Comparison of ENCODE assay signal across 8 cellular contexts in the genomic region with DNA sequence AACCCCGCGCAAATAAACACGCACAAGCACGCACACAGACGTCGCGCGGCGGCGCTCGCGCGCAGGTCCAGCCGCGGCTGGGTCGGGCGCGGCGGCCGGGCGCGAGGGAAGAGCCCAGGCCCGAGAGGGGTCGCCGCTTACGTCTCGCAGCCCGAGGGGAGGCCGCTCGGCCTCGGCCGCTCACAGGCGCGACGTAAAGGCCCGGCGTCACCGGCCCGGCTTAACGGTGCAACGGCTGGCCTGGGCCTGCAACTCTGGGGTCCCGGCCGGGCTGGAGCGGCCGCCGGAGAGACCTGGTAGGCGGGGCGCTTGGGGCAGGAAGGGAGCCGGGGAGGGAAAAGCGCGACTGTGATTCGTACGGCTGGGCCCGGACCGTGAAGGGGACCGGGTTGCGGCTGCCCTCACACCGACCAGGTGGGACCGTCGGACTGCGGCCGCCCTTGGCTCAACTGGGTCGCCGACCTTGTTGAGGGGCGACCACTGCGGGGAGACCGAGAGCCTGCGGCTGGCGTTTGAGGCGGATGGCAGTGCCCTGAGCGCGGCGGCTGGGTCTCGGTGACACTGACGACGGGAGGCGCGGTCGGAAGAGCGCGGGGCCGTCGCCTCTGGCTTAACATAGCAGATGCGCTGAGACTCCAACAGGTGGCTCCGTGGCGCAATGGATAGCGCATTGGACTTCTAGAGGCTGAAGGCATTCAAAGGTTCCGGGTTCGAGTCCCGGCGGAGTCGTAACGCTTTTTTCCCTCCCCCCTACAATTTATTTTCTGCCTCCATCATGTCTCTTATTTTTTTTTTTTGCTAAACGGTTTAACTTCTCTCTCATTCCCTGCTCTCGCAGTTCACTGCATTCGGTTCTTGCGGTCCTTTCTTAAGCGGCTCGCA. TPM values are rescaled to one million over a fixed set of nuclear protein-coding genes. Genes with fewer than 3 reads are reported as not detected.
DNase-seq lines count a peak whose midpoint lies in the region; ATAC-seq and TF ChIP-seq lines count a peak whose summit lies in the region.

No MANE protein-coding gene starts in this region.

- ATAC-seq in GM21723 (IDR thresholded peaks at IDR 0.05; ENCODE audit: unreplicated experiment) = peak; percentile 71
- peak; percentile 68 to 69 for ATAC-seq in activated T-cell treated with anti-CD3 and anti-CD28 coated beads, Interleukin-2, amount 50 U/mL, for 4 hours

- peak; percentile 29 for TF ChIP-seq POLR2A in esophagus muscularis mucosa (IDR thresholded peaks at IDR 0.05; ENCODE audit: low read depth)

- H3K27ac ChIP-seq in esophagus muscularis mucosa (replicated peaks in 1 of 4) (peak overlapping the region; percentile 94 to 100 (median 100)), muscle layer of duodenum (ENCODE audit: low read length) (peak overlapping the region; percentile 86)

- H3K36me3 Mint-ChIP-seq in activated T-cell treated with anti-CD3 and anti-CD28 coated beads, Interleukin-2, amount 50 U/mL, for 4 hours (ENCODE audit: insufficient read depth) = no peaks in the 10 kb centered on the region

- no peak for TF ChIP-seq EP300 in esophagus muscularis mucosa (IDR thresholded peaks at IDR 0.05)

- peaks cover 26% of the 10 kb centered on the region for H3K4me1 Mint-ChIP-seq in activated T-cell treated with anti-CD3 and anti-CD28 coated beads, Interleukin-2, amount 50 U/mL, for 4 hours (ENCODE audit: low read depth)

- intact Hi-C loops in esophagus muscularis mucosa (cut with DNase I) = loop anchor here (10.0 kb wide), 2 partner anchors 222 to 542 kb away; no protein-coding TSS in a partner anchor

- TF ChIP-seq CTCF in esophagus muscularis mucosa (IDR thresholded peaks at IDR 0.05) = peak in 1 of 3 experiments; percentile 4

- DNase-seq in DMS53 (lab: John Stamatoyannopoulos, UW) = peak; percentile 98
- peak; percentile 92 for DNase-seq in Jurkat, Clone E6-1 (ENCODE audit: low read depth, low spot score)
- peak; percentile 62 for DNase-seq in OCI-M2 (lab: John Stamatoyannopoulos, UW; ENCODE audit: unreplicated experiment)
- peak; percentile 86 for DNase-seq in activated T-cell treated with anti-CD3 and anti-CD28 coated beads, Interleukin-2, amount 50 U/mL, for 4 hours
- DNase-seq in esophagus muscularis mucosa (ENCODE audit: extremely low spot score) = peak; percentile 97
- DNase-seq in stimulated activated CD8-positive, alpha-beta memory T cell treated with anti-CD3 and anti-CD28 coated beads, Interleukin-7, amount 100 ng/mL, for 24 hours (ENCODE audit: low read depth) = peak; percentile 80

- peaks cover 4% of the 10 kb centered on the region for H3K27me3 Mint-ChIP-seq in activated T-cell treated with anti-CD3 and anti-CD28 coated beads, Interleukin-2, amount 50 U/mL, for 4 hours (ENCODE audit: low read depth)

- peak overlapping the region; percentile 78 for H3K4me3 ChIP-seq in Jurkat, Clone E6-1 (ENCODE audit: low read length)
- H3K4me3 ChIP-seq in esophagus muscularis mucosa = peak overlapping the region; percentile 75 to 93 (median 82)
- peak overlapping the region; percentile 80 to 85 for H3K4me3 ChIP-seq in muscle layer of duodenum (ENCODE audit: low read depth in 1 of 2, low read length in 2 of 2)

- H3K4me1 ChIP-seq in esophagus muscularis mucosa (peaks cover 24 to 37% (median 33%) of the 10 kb centered on the region in 4 donors), muscle layer of duodenum (ENCODE audit: control insufficient read depth in 1 of 2, insufficient read depth in 2 of 2, low read length in 2 of 2) (peaks cover 12 to 27% of the 10 kb centered on the region in 2 donors)

- no peaks in the 10 kb centered on the region for H3K9me3 Mint-ChIP-seq in activated T-cell treated with anti-CD3 and anti-CD28 coated beads, Interleukin-2, amount 50 U/mL, for 4 hours

- peak overlapping the region; percentile 95 for H3K4me3 Mint-ChIP-seq in activated T-cell treated with anti-CD3 and anti-CD28 coated beads, Interleukin-2, amount 50 U/mL, for 4 hours

- H3K27me3 ChIP-seq in esophagus muscularis mucosa (no peaks in the 10 kb centered on the region), muscle layer of duodenum (ENCODE audit: low read depth, low read length) (no peaks in the 10 kb centered on the region)

- H3K9me3 ChIP-seq in esophagus muscularis mucosa (no peaks in the 10 kb centered on the region), muscle layer of duodenum (ENCODE audit: control insufficient read depth in 1 of 2, low read length in 2 of 2) (no peaks in the 10 kb centered on the region)

- under 1% methylated on average over 53 of the region's 99 CpGs for WGBS in esophagus muscularis mucosa

- H3K36me3 ChIP-seq in esophagus muscularis mucosa = no peaks in the 10 kb centered on the region
- H3K36me3 ChIP-seq in muscle layer of duodenum (ENCODE audit: control insufficient read depth in 1 of 2, insufficient read depth in 2 of 2, low read length in 2 of 2) = peaks cover 0 to 4% of the 10 kb centered on the region in 2 donors

RNA-seq across cellular contexts. Expression of gene DNTTIP2, which starts 31.8 kb away (rescaled TPM):
- 72.7 TPM for polyA plus RNA-seq in Jurkat, Clone E6-1 (2012; ENCODE audit: insufficient read depth, insufficient read length)
- total RNA-seq in activated T-cell treated with anti-CD3 and anti-CD28 coated beads, Interleukin-2, amount 50 U/mL, for 4 hours = 100 to 1,000 TPM; 135 to 143 (median 141) TPM
- 10 to 100 TPM; 23.3 to 43.4 (median 31.4) TPM for total RNA-seq in esophagus muscularis mucosa

Comparison
In these comparisons a context has a peak if more than half of its experiments do, and no peak if none do; other contexts are left out.
1. Peak in every context shown above with its lines: DNase-seq, ATAC-seq, H3K4me3 ChIP-seq and H3K27ac ChIP-seq.